ENCODE assay signal across 8 cellular contexts in the genomic region with DNA sequence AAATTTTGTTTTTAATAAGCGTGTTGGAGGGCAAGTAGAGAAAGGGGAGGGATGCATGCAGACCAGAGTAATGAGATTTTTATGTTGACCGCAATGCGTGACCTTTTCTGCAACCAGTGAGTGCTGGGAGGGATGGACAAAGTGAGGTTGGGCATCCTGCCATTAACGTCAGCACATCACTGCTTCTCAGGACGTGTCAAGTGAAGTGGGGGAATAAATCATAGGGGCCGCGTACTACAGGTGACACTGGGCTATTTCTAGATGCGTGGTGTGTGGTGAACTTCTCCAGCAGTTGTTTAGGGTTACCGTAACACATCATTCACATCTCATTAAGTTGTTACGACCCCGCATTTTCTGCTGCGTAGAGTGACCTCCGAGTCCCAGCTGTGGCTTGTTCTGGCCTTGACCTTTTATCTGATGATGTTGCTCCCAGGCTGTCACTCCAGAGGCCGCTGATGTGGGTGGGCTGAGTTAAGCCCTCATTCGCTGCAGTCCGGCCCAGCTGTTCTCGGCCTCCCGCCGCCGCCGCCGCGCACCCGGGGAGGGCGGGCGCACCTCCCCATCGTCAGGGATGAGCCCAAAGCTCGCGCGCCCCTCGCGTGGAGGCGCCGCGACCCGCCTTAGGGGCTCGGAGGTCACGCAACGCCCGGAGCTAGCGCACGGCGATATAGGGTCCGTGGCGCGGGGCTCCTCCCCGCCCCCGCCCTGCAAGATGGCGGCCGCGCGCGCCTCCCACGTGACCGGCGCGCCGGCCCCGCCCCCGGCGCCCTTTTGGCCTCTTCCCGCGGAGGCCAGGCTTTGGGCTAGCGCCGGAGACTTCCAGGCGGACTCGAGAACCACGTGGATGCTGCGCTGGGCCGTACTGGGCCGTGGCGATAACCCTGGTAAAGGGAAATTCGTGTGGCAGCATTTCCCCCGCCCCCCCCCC.
A peak's percentile ranks its signal among the peaks of the same experiment; 100 is the strongest.
DNase-seq lines count a peak whose midpoint lies in the region; ATAC-seq and TF ChIP-seq lines count a peak whose summit lies in the region.

No MANE protein-coding gene starts in this region.

- H3K27ac Mint-ChIP-seq in effector memory CD8-positive, alpha-beta T cell, result peak overlapping the region; percentile 92 to 94
- peak overlapping the region; percentile 91 for H3K27ac Mint-ChIP-seq in memory B cell

- DNase-seq in GM13976 (ENCODE audit: low spot score) (peak; percentile 87), NCI-H774 (lab: John Stamatoyannopoulos, UW) (peak; percentile 82), memory B cell (ENCODE audit: low spot score in 2 of 2) (peak; percentile 55 to 66)
- DNase-seq in activated CD8-positive, alpha-beta memory T cell treated with anti-CD3 and anti-CD28 coated beads for 24 hours, result peak; percentile 85
- DNase-seq in effector memory CD8-positive, alpha-beta T cell, result peak; percentile 45 to 52 (median 47)
- DNase-seq in stimulated activated CD8-positive, alpha-beta memory T cell treated with anti-CD3 and anti-CD28 coated beads, Interleukin-12 subunit alpha, Interleukin-12 subunit beta, amount 100 ng/mL, for 1 hour (ENCODE audit: low read depth), result peak; percentile 37

- H3K4me1 Mint-ChIP-seq in effector memory CD8-positive, alpha-beta T cell (ENCODE audit: low read depth in 2 of 2), result peaks cover 24 to 40% of the 10 kb centered on the region in 2 donors
- H3K4me1 Mint-ChIP-seq in memory B cell, result peaks cover 30% of the 10 kb centered on the region

- H3K36me3 Mint-ChIP-seq in effector memory CD8-positive, alpha-beta T cell (ENCODE audit: insufficient read depth), result peaks cover 29% of the 10 kb centered on the region
- no peaks in the 10 kb centered on the region for H3K36me3 Mint-ChIP-seq in memory B cell

- no peaks in the 10 kb centered on the region for H3K27me3 Mint-ChIP-seq in effector memory CD8-positive, alpha-beta T cell
- H3K27me3 Mint-ChIP-seq in memory B cell, result no peaks in the 10 kb centered on the region

- in situ Hi-C loops in GM13976 (cut with MboI; ENCODE audit: low sequenced_read_pairs, unreplicated experiment), result no loop called here

- no peak for TF ChIP-seq CTCF in GM13976 (IDR thresholded peaks at IDR 0.05; ENCODE audit: borderline replicate concordance, control extremely low read depth, extremely low read depth, insufficient read depth, missing control alignments)

- no peaks in the 10 kb centered on the region for H3K9me3 Mint-ChIP-seq in effector memory CD8-positive, alpha-beta T cell
- H3K9me3 Mint-ChIP-seq in memory B cell, result no peaks in the 10 kb centered on the region

- ATAC-seq in HG03342 (IDR thresholded peaks at IDR 0.05; ENCODE audit: unreplicated experiment), result peak; percentile 15
- peak; percentile 13 for ATAC-seq in effector memory CD8-positive, alpha-beta T cell (replicated peaks)
- ATAC-seq in memory B cell (ENCODE audit: low read depth), result peak; percentile 16
- no peak for ATAC-seq in GM19452 (IDR thresholded peaks at IDR 0.05; ENCODE audit: unreplicated experiment)

- H3K4me3 Mint-ChIP-seq in effector memory CD8-positive, alpha-beta T cell, result peak overlapping the region; percentile 93 to 98
- H3K4me3 Mint-ChIP-seq in memory B cell, result peak overlapping the region; percentile 90

Comparison
In these comparisons a context has a peak if more than half of its experiments do, and no peak if none do; other contexts are left out.
1. DNase-seq: peak in every context shown above with its lines; median percentile 87 in GM13976; 85 in activated CD8-positive, alpha-beta memory T cell treated with anti-CD3 and anti-CD28 coated beads for 24 hours; 82 in NCI-H774; 60 in memory B cell; 47 in effector memory CD8-positive, alpha-beta T cell; 37 in stimulated activated CD8-positive, alpha-beta memory T cell treated with anti-CD3 and anti-CD28 coated beads, Interleukin-12 subunit alpha, Interleukin-12 subunit beta, amount 100 ng/mL, for 1 hour.